8 cellular contexts compared by ENCODE assay signal in the genomic region with DNA sequence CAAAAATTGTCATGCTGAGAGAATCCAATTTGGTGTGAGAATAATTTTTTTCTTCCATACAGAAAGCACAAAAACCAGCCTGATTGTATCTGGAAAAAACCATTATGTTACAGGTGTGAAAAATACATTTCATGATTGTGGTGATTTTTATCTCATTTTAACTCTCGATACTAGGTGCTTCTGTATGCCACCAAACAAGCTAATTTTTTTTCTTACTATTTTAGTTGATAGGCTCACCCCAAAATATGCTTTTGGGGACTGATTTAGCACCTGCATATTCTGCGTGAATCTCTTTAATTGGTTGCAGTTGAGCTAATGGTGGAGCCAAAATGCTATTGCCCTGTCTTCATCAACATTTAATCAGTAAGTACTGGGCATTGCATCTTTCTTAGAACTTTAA. TPM values are rescaled to one million over a fixed set of nuclear protein-coding genes. Genes with fewer than 3 reads are reported as not detected.
DNase-seq lines count a peak whose midpoint lies in the region; ATAC-seq and TF ChIP-seq lines count a peak whose summit lies in the region.

No MANE protein-coding gene starts in this region.

- DNase-seq in RKO (ENCODE audit: low spot score), result peak; percentile 34
- no peak for DNase-seq in esophagus squamous epithelium (lab: John Stamatoyannopoulos, UW)
- DNase-seq in skeletal muscle cell (ENCODE audit: low read depth), result no peak
- no peak for DNase-seq in NCI-H446 (lab: John Stamatoyannopoulos, UW)

- peaks cover 15 to 53% (median 32%) of the 10 kb centered on the region in 3 donors for H3K4me1 ChIP-seq in esophagus squamous epithelium

- no peak for TF ChIP-seq CTCF in GM12875 (IDR thresholded peaks at IDR 0.05; ENCODE audit: borderline replicate concordance, insufficient read depth, low read depth, low read length)
- TF ChIP-seq CTCF in esophagus squamous epithelium (IDR thresholded peaks at IDR 0.05), result no peak

- H3K4me3 ChIP-seq in GM12875 (ENCODE audit: low read depth, low read length) (peak overlapping the region; percentile 95), esophagus squamous epithelium (peak overlapping the region; percentile 59 to 94 (median 85)), skeletal muscle cell (ENCODE audit: low read depth, low read length) (peak overlapping the region; percentile 86)

- H3K36me3 ChIP-seq in esophagus squamous epithelium, result no peaks in the 10 kb centered on the region

- H3K27me3 ChIP-seq in esophagus squamous epithelium, result no peaks in the 10 kb centered on the region

- no peaks in the 10 kb centered on the region for H3K9me3 ChIP-seq in esophagus squamous epithelium

- TF ChIP-seq POLR2A in esophagus squamous epithelium (IDR thresholded peaks at IDR 0.05), result no peak

- peak overlapping the region in 3 of 4 donors; percentile 98 to 99 (median 98) for H3K27ac ChIP-seq in esophagus squamous epithelium

- intact Hi-C loops in esophagus squamous epithelium (cut with DNase I), result no loop called here

- WGBS in esophagus squamous epithelium, 2 donors, result 24 to 44% methylated on average over 2 of the region's 2 CpGs

- ATAC-seq in HG03378 (IDR thresholded peaks at IDR 0.05; ENCODE audit: unreplicated experiment) (no peak), GM18868 (IDR thresholded peaks at IDR 0.05; ENCODE audit: unreplicated experiment) (no peak), GM18870 (IDR thresholded peaks at IDR 0.05; ENCODE audit: unreplicated experiment) (no peak)

RNA-seq across cellular contexts. Expression of a gene that starts 1.9 kb away (rescaled TPM):
- 10 to 100 TPM; 16.5 to 75.2 (median 34.5) TPM for total RNA-seq in esophagus squamous epithelium
